ENCODE assay signal across 24 cellular contexts in the genomic region with DNA sequence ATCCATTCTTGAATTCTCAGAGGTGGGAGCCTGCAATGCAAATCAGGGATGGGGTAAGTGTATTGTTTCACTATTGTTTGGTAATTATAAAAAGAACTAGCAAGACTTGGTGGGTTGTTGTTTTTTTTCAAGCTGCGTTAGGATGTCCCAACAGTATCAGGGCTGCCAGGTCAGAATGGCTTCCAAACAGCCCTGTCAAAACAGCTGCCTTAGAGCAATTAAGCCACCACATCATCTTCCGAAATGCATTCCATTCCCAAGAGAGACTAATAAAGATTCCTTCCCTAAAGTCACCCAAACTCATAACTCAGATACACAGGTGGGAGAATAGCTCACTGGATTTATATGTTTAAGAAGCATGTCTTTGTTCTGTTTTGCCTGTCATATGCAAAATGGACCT. TPM values are rescaled to one million over a fixed set of nuclear protein-coding genes. Genes with fewer than 3 reads are reported as not detected.
"Had no signal": no experiment of that assay in that cellular context is flagged by ENCODE, and none has a peak within 500 bp of the region (broad histone marks: within the 10 kb centered on the region; RNA-seq: fewer than 3 reads in every experiment).

No MANE protein-coding gene starts in this region.

- H3K36me3 ChIP-seq: left ventricle myocardium inferior, lower lobe of right lung, pancreas, upper lobe of right lung had no signal

- DNase-seq: cortex of kidney; dorsolateral prefrontal cortex; effector CD8-positive, alpha-beta T cell; foreskin melanocyte; head of caudate nucleus; kidney; left cardiac atrium; left ventricle myocardium inferior; lower lobe of right lung; occipital lobe; pancreas; right cardiac atrium; stimulated activated CD4-positive, alpha-beta T cell treated with anti-CD3 and anti-CD28 coated beads, Interleukin-4, amount 100 ng/mL, for 1 hour; stimulated activated CD8-positive, alpha-beta memory T cell treated with anti-CD3 and anti-CD28 coated beads, Interleukin-4, amount 100 ng/mL, for 48 hours; tibial artery; upper lobe of right lung had no signal

- H3K4me2 ChIP-seq: hepatocyte had no signal

- H3K27ac ChIP-seq: dorsolateral prefrontal cortex, hepatocyte, left ventricle myocardium inferior, lower lobe of right lung, pancreas, tibial artery, upper lobe of right lung had no signal

- H3K4me1 ChIP-seq: left ventricle myocardium inferior, lower lobe of right lung, pancreas, upper lobe of right lung had no signal

- H2AFZ ChIP-seq: hepatocyte had no signal

- H3K27me3 ChIP-seq: dorsolateral prefrontal cortex, hepatocyte, pancreas, tibial artery, upper lobe of right lung had no signal

- H3K79me2 ChIP-seq: hepatocyte had no signal

- H3K4me1 Mint-ChIP-seq: memory B cell; stimulated activated effector memory CD8-positive, alpha-beta T cell treated with anti-CD3 and anti-CD28 coated beads, Interleukin-12 subunit alpha, Interleukin-12 subunit beta, amount 100 ng/mL, for 72 hours had no signal

- H3K36me3 Mint-ChIP-seq: memory B cell; natural killer cell treated with Interleukin-12 subunit alpha and Interleukin-12 subunit beta and Interleukin-15 and Interleukin-18, amount 100 ng/mL, for 72 hours; stimulated activated effector memory CD8-positive, alpha-beta T cell treated with anti-CD3 and anti-CD28 coated beads, Interleukin-12 subunit alpha, Interleukin-12 subunit beta, amount 100 ng/mL, for 72 hours had no signal

- H3K9me3 ChIP-seq: lower lobe of right lung, pancreas, upper lobe of right lung had no signal

- ATAC-seq: esophagus mucosa; left cardiac atrium; lower lobe of right lung; natural killer cell treated with Interleukin-12 subunit alpha and Interleukin-12 subunit beta and Interleukin-15 and Interleukin-18, amount 100 ng/mL, for 72 hours; pancreas; right cardiac atrium; stimulated activated effector memory CD8-positive, alpha-beta T cell treated with anti-CD3 and anti-CD28 coated beads, Interleukin-12 subunit alpha, Interleukin-12 subunit beta, amount 100 ng/mL, for 72 hours; upper lobe of right lung had no signal

- H3K4me3 Mint-ChIP-seq: memory B cell; mesothelial cell of epicardium; natural killer cell treated with Interleukin-12 subunit alpha and Interleukin-12 subunit beta and Interleukin-15 and Interleukin-18, amount 100 ng/mL, for 72 hours; stimulated activated effector memory CD8-positive, alpha-beta T cell treated with anti-CD3 and anti-CD28 coated beads, Interleukin-12 subunit alpha, Interleukin-12 subunit beta, amount 100 ng/mL, for 72 hours; stimulated activated naive CD8-positive, alpha-beta T cell treated with anti-CD3 and anti-CD28 coated beads, Interleukin-15, Interleukin-2, amounts not matched to agents 100 ng/mL and 50 ng/mL, for 24 hours had no signal

- H3K27ac Mint-ChIP-seq: memory B cell; mesothelial cell of epicardium; natural killer cell treated with Interleukin-12 subunit alpha and Interleukin-12 subunit beta and Interleukin-15 and Interleukin-18, amount 100 ng/mL, for 72 hours; progenitor cell of endocrine pancreas; stimulated activated effector memory CD8-positive, alpha-beta T cell treated with anti-CD3 and anti-CD28 coated beads, Interleukin-12 subunit alpha, Interleukin-12 subunit beta, amount 100 ng/mL, for 72 hours; stimulated activated naive CD8-positive, alpha-beta T cell treated with anti-CD3 and anti-CD28 coated beads, Interleukin-15, Interleukin-2, amounts not matched to agents 100 ng/mL and 50 ng/mL, for 24 hours had no signal

- H3K27me3 Mint-ChIP-seq: memory B cell; natural killer cell treated with Interleukin-12 subunit alpha and Interleukin-12 subunit beta and Interleukin-15 and Interleukin-18, amount 100 ng/mL, for 72 hours; progenitor cell of endocrine pancreas; stimulated activated naive CD8-positive, alpha-beta T cell treated with anti-CD3 and anti-CD28 coated beads, Interleukin-15, Interleukin-2, amounts not matched to agents 100 ng/mL and 50 ng/mL, for 24 hours had no signal

- H3K4me3 ChIP-seq: dorsolateral prefrontal cortex, hepatocyte, left ventricle myocardium inferior, lower lobe of right lung, pancreas, tibial artery, upper lobe of right lung had no signal

RNA-seq across cellular contexts. Expression of a gene that starts 23.5 kb away (rescaled TPM):
- total RNA-seq: left ventricle myocardium inferior; mesothelial cell of epicardium; natural killer cell treated with Interleukin-12 subunit alpha and Interleukin-12 subunit beta and Interleukin-15 and Interleukin-18, amount 100 ng/mL, for 72 hours; progenitor cell of endocrine pancreas; right cardiac atrium; upper lobe of right lung had no signal
